Comparison of ENCODE assay signal across 17 cellular contexts in the genomic region with DNA sequence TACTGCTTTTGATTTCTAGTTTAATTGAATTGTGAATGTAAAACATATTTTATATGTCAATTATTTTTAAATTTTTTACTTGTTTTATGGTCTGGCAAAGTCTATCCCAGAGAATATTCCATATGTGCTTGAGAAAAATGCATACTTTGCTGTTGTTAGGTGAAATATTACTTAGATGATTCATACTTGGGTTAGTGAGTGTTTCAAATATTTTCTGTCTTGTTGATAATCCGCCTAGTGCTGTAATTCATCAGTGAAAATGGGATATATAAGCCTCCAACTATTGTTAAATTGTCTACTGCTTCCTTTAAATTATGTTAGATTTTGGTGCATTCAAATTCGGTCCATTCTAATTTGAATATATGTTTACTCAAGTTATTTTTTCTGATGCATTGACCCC.
"Had no signal": no experiment of that assay in that cellular context is flagged by ENCODE, and none has a peak within 500 bp of the region (broad histone marks: within the 10 kb centered on the region; RNA-seq: fewer than 3 reads in every experiment).

No MANE protein-coding gene starts in this region.

- H3K4me3 Mint-ChIP-seq: activated B cell treated with CpG ODN at 0.5 μM for 24 hours; activated CD8-positive, alpha-beta T cell treated with anti-CD3 and anti-CD28 coated beads, Interleukin-2, amount 10 ng/mL, durations not matched to agents 7 days and 5 days; nephron; stimulated activated naive CD8-positive, alpha-beta T cell treated with anti-CD3 and anti-CD28 coated beads, Interleukin-15, Interleukin-2, amounts not matched to agents 100 ng/mL and 50 ng/mL, for 24 hours; T-helper 2 cell treated with Interferon-gamma antibody and Interleukin-4, amounts not matched to agents 5 μg/mL and 100 μg/mL, for 36 hours; type B pancreatic cell had no signal

- DNase-seq: activated B cell treated with CpG ODN at 0.5 μM for 24 hours; activated CD4-positive, alpha-beta T cell treated with anti-CD3 and anti-CD28 coated beads for 48 hours; activated CD8-positive, alpha-beta memory T cell treated with anti-CD3 and anti-CD28 coated beads, Interleukin-2, amount 50 U/mL, for 4 hours; activated CD8-positive, alpha-beta T cell treated with anti-CD3 and anti-CD28 coated beads, Interleukin-2, amount 10 ng/mL, durations not matched to agents 7 days and 5 days; activated effector memory CD4-positive, alpha-beta T cell treated with anti-CD3 and anti-CD28 coated beads, Interleukin-2, amount 50 U/mL, for 16 hours; activated T-cell treated with anti-CD3 and anti-CD28 coated beads, Interleukin-2, amount 50 U/mL, for 48 hours; amygdala; hippocampal formation; nucleus accumbens had no signal

- H3K9me3 Mint-ChIP-seq: activated B cell treated with CpG ODN at 0.5 μM for 24 hours; activated naive CD4-positive, alpha-beta T cell treated with anti-CD3 and anti-CD28 coated beads, Interleukin-2, amount 50 U/mL, for 72 hours; nephron; stimulated activated naive CD8-positive, alpha-beta T cell treated with anti-CD3 and anti-CD28 coated beads, Interleukin-15, Interleukin-2, amounts not matched to agents 100 ng/mL and 50 ng/mL, for 24 hours; type B pancreatic cell had no signal

- H3K4me1 Mint-ChIP-seq: activated B cell treated with CpG ODN at 0.5 μM for 24 hours, nephron had no signal

- H3K4me1 ChIP-seq: breast epithelium, right atrium auricular region had no signal

- H3K9me3 ChIP-seq: breast epithelium, right atrium auricular region had no signal

- H3K27ac ChIP-seq: breast epithelium, right atrium auricular region, skin epidermis had no signal

- H3K27ac Mint-ChIP-seq: activated B cell treated with CpG ODN at 0.5 μM for 24 hours; activated CD8-positive, alpha-beta T cell treated with anti-CD3 and anti-CD28 coated beads, Interleukin-2, amount 10 ng/mL, durations not matched to agents 7 days and 5 days; activated naive CD4-positive, alpha-beta T cell treated with anti-CD3 and anti-CD28 coated beads, Interleukin-2, amount 50 U/mL, for 72 hours; nephron; stimulated activated naive CD8-positive, alpha-beta T cell treated with anti-CD3 and anti-CD28 coated beads, Interleukin-15, Interleukin-2, amounts not matched to agents 100 ng/mL and 50 ng/mL, for 24 hours; T-helper 2 cell treated with Interferon-gamma antibody and Interleukin-4, amounts not matched to agents 5 μg/mL and 100 μg/mL, for 36 hours; type B pancreatic cell had no signal

- H3K36me3 ChIP-seq: right atrium auricular region had no signal

- ATAC-seq: activated CD8-positive, alpha-beta T cell treated with anti-CD3 and anti-CD28 coated beads, Interleukin-2, amount 10 ng/mL, durations not matched to agents 7 days and 5 days; activated naive CD4-positive, alpha-beta T cell treated with anti-CD3 and anti-CD28 coated beads, Interleukin-2, amount 50 U/mL, for 72 hours had no signal

- H3K4me3 ChIP-seq: breast epithelium, right atrium auricular region, skin epidermis had no signal

- H3K27me3 ChIP-seq: breast epithelium, right atrium auricular region had no signal

- H3K36me3 Mint-ChIP-seq: activated naive CD4-positive, alpha-beta T cell treated with anti-CD3 and anti-CD28 coated beads, Interleukin-2, amount 50 U/mL, for 72 hours; type B pancreatic cell had no signal

- H3K27me3 Mint-ChIP-seq: activated B cell treated with CpG ODN at 0.5 μM for 24 hours; stimulated activated naive CD8-positive, alpha-beta T cell treated with anti-CD3 and anti-CD28 coated beads, Interleukin-15, Interleukin-2, amounts not matched to agents 100 ng/mL and 50 ng/mL, for 24 hours; type B pancreatic cell had no signal
